Comparison of ENCODE assay signal across 10 cellular contexts in genomic region chr9:114216081-114216480, GRCh38.
DNase-seq lines count a peak whose midpoint lies in the region; ATAC-seq and TF ChIP-seq lines count a peak whose summit lies in the region.
"Had no signal": no experiment of that assay in that cellular context is flagged by ENCODE, and none has a peak within 500 bp of the region (broad histone marks: within the 10 kb centered on the region; RNA-seq: fewer than 3 reads in every experiment).

No MANE protein-coding gene starts in this region.

- peaks cover 9% of the 10 kb centered on the region for H3K4me1 ChIP-seq in body of pancreas
- H3K4me1 ChIP-seq in testis, result peaks cover 17% of the 10 kb centered on the region

- H3K9me3 ChIP-seq in MG63 (no peaks in the 10 kb centered on the region), body of pancreas (no peaks in the 10 kb centered on the region), testis (no peaks in the 10 kb centered on the region)
- H3K9me3 ChIP-seq: neutrophil had no signal

- H3K27ac ChIP-seq in body of pancreas (no peak overlapping the region), testis (no peak overlapping the region)
- H3K27ac ChIP-seq: neutrophil had no signal

- in situ Hi-C loops in GM13977 (cut with MboI; ENCODE audit: low pct_unique_long_range_greater_than_20kb, low sequenced_read_pairs, unreplicated experiment), result no loop called here

- H3K36me3 ChIP-seq in MG63, result no peaks in the 10 kb centered on the region; the same call in 1 of the 2 replicates
- H3K36me3 ChIP-seq in body of pancreas (replicated peaks in 1 of 2; ENCODE audit: insufficient read depth in 1 of 2, low read depth in 2 of 2), result peaks cover 0 to 1% of the 10 kb centered on the region in 2 donors
- H3K36me3 ChIP-seq in testis (ENCODE audit: low read depth, missing control alignments), result no peaks in the 10 kb centered on the region
- H3K36me3 ChIP-seq: neutrophil had no signal

- H3K4me3 ChIP-seq in MG63 (no peak overlapping the region), body of pancreas (no peak overlapping the region), testis (no peak overlapping the region)

- TF ChIP-seq POLR2A in body of pancreas (IDR thresholded peaks at IDR 0.05) (no peak), testis (IDR thresholded peaks at IDR 0.05) (no peak)

- 42 to 45% methylated on average over 7 of the region's 7 CpGs for WGBS in body of pancreas, 2 donors
- 47% methylated on average over 7 of the region's 7 CpGs for WGBS in testis, 2 donors

- intact Hi-C loops in body of pancreas (cut with DNase I), result no loop called here
- intact Hi-C loops in testis (cut with DNase I; ENCODE audit: low total_unique reads), result no loop called here

- peak; percentile 77 for ATAC-seq in body of pancreas
- ATAC-seq in GM18868 (IDR thresholded peaks at IDR 0.05; ENCODE audit: unreplicated experiment), result no peak

- DNase-seq in MG63 (peak; percentile 70), body of pancreas (peak; percentile 75 to 89 (median 82)), hypothalamus (lab: John Stamatoyannopoulos, UW) (peak in 38 of 51 donors; percentile 7 to 72 (median 40)), testis (peak; percentile 87), GM13977 (ENCODE audit: low spot score) (no peak), SW480 (ENCODE audit: low spot score) (no peak), NCI-H2029 treated with DMSO at 0.1 percent for 48 hours (lab: John Stamatoyannopoulos, UW) (no peak)
- DNase-seq: activated T-cell treated with anti-CD3 and anti-CD28 coated beads, Interleukin-2, amount 50 U/mL, for 48 hours had no signal

- no peaks in the 10 kb centered on the region for H3K27me3 ChIP-seq in MG63
- H3K27me3 ChIP-seq in body of pancreas, result no peaks in the 10 kb centered on the region
- H3K27me3 ChIP-seq in testis, result no peaks in the 10 kb centered on the region
- H3K27me3 ChIP-seq: neutrophil had no signal

- TF ChIP-seq CTCF in body of pancreas (IDR thresholded peaks at IDR 0.05) (no peak), testis (IDR thresholded peaks at IDR 0.05) (no peak), GM13977 (IDR thresholded peaks at IDR 0.05; ENCODE audit: extremely low read depth, insufficient read depth, missing control alignments) (no peak)

Comparison
In these comparisons a context has a peak if more than half of its experiments do, and no peak if none do; other contexts are left out.
1. DNase-seq: peak in MG63 (single experiment), body of pancreas (4 of 4), hypothalamus (38 of 51) and testis (single experiment); none in GM13977 (single experiment), SW480 (single experiment) and NCI-H2029 treated with DMSO at 0.1 percent for 48 hours (single experiment).